In genomic region chr17:45925311-45925710, GRCh38 we compare ENCODE assay signal across 14 cellular contexts. TPM values are rescaled to one million over a fixed set of nuclear protein-coding genes. Genes with fewer than 3 reads are reported as not detected.
DNase-seq lines count a peak whose midpoint lies in the region; ATAC-seq, FAIRE-seq and TF ChIP-seq lines count a peak whose summit lies in the region.
"Had no signal": no experiment of that assay in that cellular context is flagged by ENCODE, and none has a peak within 500 bp of the region (broad histone marks: within the 10 kb centered on the region; RNA-seq: fewer than 3 reads in every experiment).

No MANE protein-coding gene starts in this region.

- no peaks in the 10 kb centered on the region for H3K9me3 ChIP-seq in K562 (replicated peaks; ENCODE audit: control insufficient read depth, insufficient read depth, low read depth, low read length)
- H3K9me3 ChIP-seq: BLaER1 treated with 17β-estradiol and CSF1 and Interleukin-3, amounts not matched to agents 10 nM and 100 nM had no signal

- peaks cover 2 to 19% of the 10 kb centered on the region in 2 experiments; a peak in 3 of 5 replicates for H3K27me3 ChIP-seq in K562 (ENCODE audit: control insufficient read depth in 2 of 2, insufficient read depth in 2 of 2, low read length in 2 of 2)
- H3K27me3 ChIP-seq: BLaER1 treated with 17β-estradiol and CSF1 and Interleukin-3, amounts not matched to agents 10 nM and 100 nM had no signal

- CTCF ChIA-PET in K562 (lab: Yijun Ruan, JAX; ENCODE audit: low intra/inter-chr PET ratio), result no interaction called here

- TF ChIP-seq EP300 in K562 (IDR thresholded peaks at IDR 0.05; ENCODE audit: low read length), result no peak

- no peak overlapping the region for H3K4me3 Mint-ChIP-seq in T-helper 1 cell treated with Interleukin-12 subunit alpha and Interleukin-12 subunit beta and Interleukin-4 antibody, amounts not matched to agents 30 μg/mL and 1 μg/mL, for 36 hours
- H3K4me3 Mint-ChIP-seq: CD4-positive, CD25-positive, alpha-beta regulatory T cell had no signal

- 0 out of 5 replicates have a peak, but pooled peaks cover 0 to 6% of the 10 kb centered on the region in 2 experiments for H3K4me1 ChIP-seq in K562 (replicated peaks in 1 of 2; ENCODE audit: control insufficient read depth in 2 of 2, insufficient read depth in 2 of 2, low read length in 2 of 2)
- H3K4me1 ChIP-seq: BLaER1 treated with 17β-estradiol and CSF1 and Interleukin-3, amounts not matched to agents 10 nM and 100 nM had no signal

- H3K27ac Mint-ChIP-seq in T-helper 1 cell treated with Interleukin-12 subunit alpha and Interleukin-12 subunit beta and Interleukin-4 antibody, amounts not matched to agents 30 μg/mL and 1 μg/mL, for 36 hours, result peak overlapping the region; percentile 5
- H3K27ac Mint-ChIP-seq: CD4-positive, CD25-positive, alpha-beta regulatory T cell had no signal

- H3K27ac ChIP-seq in K562 (ENCODE audit: extremely low read depth, low read depth, low read length), result no peak overlapping the region
- H3K27ac ChIP-seq: BLaER1 treated with 17β-estradiol and CSF1 and Interleukin-3, amounts not matched to agents 10 nM and 100 nM had no signal

- H3K9me1 ChIP-seq in K562 (ENCODE audit: control insufficient read depth, insufficient read depth, low read length), result no peaks in the 10 kb centered on the region

- no peak for FAIRE-seq in K562 (lab: Jason Lieb, UNC)

- peaks cover 16% of the 10 kb centered on the region for H3K27me3 Mint-ChIP-seq in T-helper 1 cell treated with Interleukin-12 subunit alpha and Interleukin-12 subunit beta and Interleukin-4 antibody, amounts not matched to agents 30 μg/mL and 1 μg/mL, for 36 hours (ENCODE audit: low read depth)

- no peaks in the 10 kb centered on the region for H3K36me3 Mint-ChIP-seq in T-helper 1 cell treated with Interleukin-12 subunit alpha and Interleukin-12 subunit beta and Interleukin-4 antibody, amounts not matched to agents 30 μg/mL and 1 μg/mL, for 36 hours (ENCODE audit: low read depth)
- H3K36me3 Mint-ChIP-seq: CD4-positive, CD25-positive, alpha-beta regulatory T cell had no signal

- ATAC-seq in K562, result no peak
- ATAC-seq in HG03571 (IDR thresholded peaks at IDR 0.05; ENCODE audit: unreplicated experiment), result no peak
- ATAC-seq in GM18502 (IDR thresholded peaks at IDR 0.05; ENCODE audit: poor library complexity, unreplicated experiment), result no peak
- ATAC-seq: HCT116 had no signal

- TF ChIP-seq POLR2A in K562 (conservative IDR thresholded peaks at IDR 0.05), result no peak

- TF ChIP-seq CTCF in K562 (IDR thresholded peaks at IDR 0.05 in 2 of 3, conservative IDR thresholded peaks at IDR 0.05 in 1 of 3; ENCODE audit: insufficient read depth in 2 of 3, low read depth in 1 of 3, low read length in 3 of 3), result no peak

- no peaks in the 10 kb centered on the region; the same call in 1 of the 2 replicates for H4K20me1 ChIP-seq in K562 (replicated peaks; ENCODE audit: control insufficient read depth, insufficient read depth, low read length)
- H4K20me1 ChIP-seq: BLaER1 treated with 17β-estradiol and CSF1 and Interleukin-3, amounts not matched to agents 10 nM and 100 nM had no signal

- BruUV-seq in K562 (replicated peaks; lab: Mats Ljungman, UMichigan), result no TSS peak

- no peaks in the 10 kb centered on the region for H3K9me3 Mint-ChIP-seq in T-helper 1 cell treated with Interleukin-12 subunit alpha and Interleukin-12 subunit beta and Interleukin-4 antibody, amounts not matched to agents 30 μg/mL and 1 μg/mL, for 36 hours
- H3K9me3 Mint-ChIP-seq: CD4-positive, CD25-positive, alpha-beta regulatory T cell had no signal

- no peak overlapping the region for H3K4me2 ChIP-seq in K562 (ENCODE audit: insufficient read depth, low read length)
- H3K4me2 ChIP-seq: BLaER1 treated with 17β-estradiol and CSF1 and Interleukin-3, amounts not matched to agents 10 nM and 100 nM had no signal

- POLR2A ChIA-PET in K562 (lab: Yijun Ruan, JAX), result no interaction called here

- no peak overlapping the region for H3K9ac ChIP-seq in K562 (ENCODE audit: insufficient read depth in 1 of 2, low read depth in 2 of 2, low read length in 2 of 2)
- H3K9ac ChIP-seq: BLaER1 treated with 17β-estradiol and CSF1 and Interleukin-3, amounts not matched to agents 10 nM and 100 nM had no signal

- no peaks in the 10 kb centered on the region for H3K36me3 ChIP-seq in K562 (ENCODE audit: control insufficient read depth, insufficient read depth, low read length)
- H3K36me3 ChIP-seq: BLaER1 treated with 17β-estradiol and CSF1 and Interleukin-3, amounts not matched to agents 10 nM and 100 nM had no signal

- H3K79me2 ChIP-seq in K562 (ENCODE audit: control insufficient read depth, insufficient read depth, low read length), result no peaks in the 10 kb centered on the region

- no peak overlapping the region for H2AFZ ChIP-seq in K562 (ENCODE audit: low read depth, low read length)

- intact Hi-C loops in K562 (cut with micrococcal nuclease), result no loop called here

- no peak for TF ChIP-seq RAD21 in K562 (CRISPR knock-in tag; conservative IDR thresholded peaks at IDR 0.05 in 1 of 2, IDR thresholded peaks at IDR 0.05 in 1 of 2)

- no peak for DNase-seq in T-helper 1 cell
- DNase-seq in K562 (ENCODE audit: extremely low read depth in 1 of 4, low spot score in 3 of 4), result no peak
- DNase-seq in left kidney (ENCODE audit: low read depth, low spot score), result peak; percentile 66
- DNase-seq in NCI-H2227 (lab: John Stamatoyannopoulos, UW; ENCODE audit: unreplicated experiment), result no peak
- DNase-seq: 8988T; ACHN; CD4-positive, CD25-positive, alpha-beta regulatory T cell; DMS53; GF-D8 had no signal

- no peaks in the 10 kb centered on the region for H3K4me1 Mint-ChIP-seq in T-helper 1 cell treated with Interleukin-12 subunit alpha and Interleukin-12 subunit beta and Interleukin-4 antibody, amounts not matched to agents 30 μg/mL and 1 μg/mL, for 36 hours (ENCODE audit: low read depth)
- H3K4me1 Mint-ChIP-seq: CD4-positive, CD25-positive, alpha-beta regulatory T cell had no signal

- in situ Hi-C loops in K562 (cut with MboI), result no loop called here

- no peak overlapping the region for H3K4me3 ChIP-seq in K562
- H3K4me3 ChIP-seq: BLaER1 treated with 17β-estradiol and CSF1 and Interleukin-3, amounts not matched to agents 10 nM and 100 nM had no signal

TF ChIP-seq in K562, 482 proteins besides CTCF, POLR2A, EP300 and RAD21 (continues in another document):
- TF ChIP-seq ETV1 (tag; conservative IDR thresholded peaks at IDR 0.05; ENCODE audit: low read depth) (peak; percentile 91), FOXM1 (IDR thresholded peaks at IDR 0.05; ENCODE audit: low read depth) (no peak), FOXM1 (CRISPR knock-in tag; IDR thresholded peaks at IDR 0.05; ENCODE audit: low read depth) (no peak), RBM17 (IDR thresholded peaks at IDR 0.05; ENCODE audit: borderline replicate concordance, low read depth, low read length) (no peak), ZNF140 (CRISPR knock-in tag; IDR thresholded peaks at IDR 0.05) (no peak), ZNF124 (CRISPR knock-in tag; IDR thresholded peaks at IDR 0.05) (no peak), CGGBP1 (CRISPR knock-in tag; IDR thresholded peaks at IDR 0.05) (no peak), NR2C2 (CRISPR knock-in tag; IDR thresholded peaks at IDR 0.05) (no peak), NR2C2 (tag; IDR thresholded peaks at IDR 0.05) (peak; percentile 47; the same call in 1 of the 2 replicates), ETS1 (conservative IDR thresholded peaks at IDR 0.05; ENCODE audit: control insufficient read depth, low read depth, low read length) (no peak), ZNF197 (CRISPR knock-in tag; IDR thresholded peaks at IDR 0.05; ENCODE audit: low read depth) (no peak), TFAP4 (CRISPR knock-in tag; IDR thresholded peaks at IDR 0.05; ENCODE audit: borderline replicate concordance) (no peak), NUFIP1 (IDR thresholded peaks at IDR 0.05; ENCODE audit: partially characterized antibody) (no peak)

RNA-seq across cellular contexts. Expression of gene MAPT, which starts 31.0 kb away (rescaled TPM):
- total RNA-seq in K562 (2011; cell fraction: chromatin; rRNA removed; ENCODE audit: low replicate concordance), result 2.1 and 2.2 TPM in 2 replicates
- 0.92 and 1.2 TPM in 2 replicates for total RNA-seq in K562 (2011; cell fraction: nucleolus; rRNA removed)
- total RNA-seq in K562 (2011; cell fraction: nucleoplasm; rRNA removed), result 1.1 and 1.5 TPM in 2 replicates
- total RNA-seq in K562 (2014; rRNA removed) (0.45 and 0.54 TPM in 2 replicates), K562 (2014; rRNA removed; fragmentation: Illumina TruSeq; extraction: Trizol) (0.16 and 0.18 TPM in 2 replicates), K562 (2015; rRNA removed; fragmentation: Illumina TruSeq; extraction: Trizol) (0.29 and 0.49 TPM in 2 replicates), K562 (2021) (0.83 and 1.1 TPM in 2 replicates)
- polyA plus RNA-seq in K562 (2011; rRNA removed) (0.31 and 0.36 TPM in 2 replicates), K562 (2014; fragmentation: Illumina TruSeq; extraction: Trizol) (0.58 and 1.1 TPM in 2 replicates), K562 (2014; fragmentation: Nextera tagmentation; extraction: Ambion mirVana) (under 1 TPM; 0.04 to 0.14 TPM), K562 (2014; rRNA removed) (0.45 and 0.90 TPM in 2 replicates)
- 0.15 and 0.31 TPM in 2 replicates for polyA plus RNA-seq in K562 (2011; cell fraction: cytosol; rRNA removed)
- 0.32 and 0.47 TPM in 2 replicates for polyA plus RNA-seq in K562 (2011; cell fraction: nucleus; rRNA removed)
- polyA plus RNA-seq in K562 (2012), result 1.9 and 4.6 TPM in 2 replicates
- 0.35 and 0.42 TPM in 2 replicates for polyA minus RNA-seq in K562 (2011; rRNA and poly(A)+ RNA removed)
- 0.36 and 0.86 TPM in 2 replicates for polyA minus RNA-seq in K562 (2011; cell fraction: cytosol; rRNA and poly(A)+ RNA removed)
- polyA minus RNA-seq in K562 (2011; cell fraction: nucleus; rRNA and poly(A)+ RNA removed), result 0.40 and 0.44 TPM in 2 replicates
